In genomic region chr11:61911701-61912529, GRCh38 we compare ENCODE assay signal across 15 cellular contexts. TPM values are rescaled to one million over a fixed set of nuclear protein-coding genes. Genes with fewer than 3 reads are reported as not detected.
A peak's percentile ranks its signal among the peaks of the same experiment; 100 is the strongest.
DNase-seq lines count a peak whose midpoint lies in the region; ATAC-seq and TF ChIP-seq lines count a peak whose summit lies in the region.
"Had no signal": no experiment of that assay in that cellular context is flagged by ENCODE, and none has a peak within 500 bp of the region (broad histone marks: within the 10 kb centered on the region; RNA-seq: fewer than 3 reads in every experiment).

No MANE protein-coding gene starts in this region.

- in situ Hi-C loops in GM13977 (cut with MboI; ENCODE audit: low pct_unique_long_range_greater_than_20kb, low sequenced_read_pairs, unreplicated experiment) (no loop called here), GM13976 (cut with MboI; ENCODE audit: low sequenced_read_pairs, unreplicated experiment) (no loop called here)

- peak overlapping the region in 1 of 2 donors; percentile 31 for H3K27ac ChIP-seq in right atrium auricular region
- peak overlapping the region; percentile 23 to 57 (median 32) for H3K27ac ChIP-seq in esophagus muscularis mucosa (replicated peaks in 1 of 4)
- peak overlapping the region; percentile 66 to 70 for H3K27ac ChIP-seq in uterus
- H3K27ac ChIP-seq: SK-N-MC had no signal

- H3K4me3 ChIP-seq in right atrium auricular region (no peak overlapping the region), esophagus muscularis mucosa (no peak overlapping the region), uterus (no peak overlapping the region)
- H3K4me3 ChIP-seq: ascending aorta, SK-N-MC had no signal

- TF ChIP-seq POLR2A in esophagus muscularis mucosa (IDR thresholded peaks at IDR 0.05; ENCODE audit: low read depth) (no peak), uterus (IDR thresholded peaks at IDR 0.05) (no peak)

- no peaks in the 10 kb centered on the region for H3K27me3 ChIP-seq in right atrium auricular region
- H3K27me3 ChIP-seq in esophagus muscularis mucosa, result no peaks in the 10 kb centered on the region
- no peaks in the 10 kb centered on the region for H3K27me3 ChIP-seq in uterus
- H3K27me3 ChIP-seq: ascending aorta had no signal

- TF ChIP-seq CTCF in right atrium auricular region (IDR thresholded peaks at IDR 0.05) (no peak), esophagus muscularis mucosa (IDR thresholded peaks at IDR 0.05) (no peak), neural crest cell (conservative IDR thresholded peaks at IDR 0.05) (no peak), uterus (IDR thresholded peaks at IDR 0.05) (no peak), GM13977 (IDR thresholded peaks at IDR 0.05; ENCODE audit: extremely low read depth, insufficient read depth, missing control alignments) (no peak), GM13976 (IDR thresholded peaks at IDR 0.05; ENCODE audit: borderline replicate concordance, control extremely low read depth, extremely low read depth, insufficient read depth, missing control alignments) (no peak)

- no peak for ATAC-seq in Right ventricle myocardium superior (ENCODE audit: poor library complexity)

- H3K36me3 Mint-ChIP-seq in neural crest cell (ENCODE audit: low read depth), result no peaks in the 10 kb centered on the region

- H3K4me1 Mint-ChIP-seq in neural crest cell, result no peaks in the 10 kb centered on the region
- H3K4me1 Mint-ChIP-seq: activated CD4-positive, alpha-beta memory T cell treated with anti-CD3 and anti-CD28 coated beads, Interleukin-2, amount 10 ng/mL, durations not matched to agents 7 days and 5 days had no signal

- H3K27me3 Mint-ChIP-seq in neural crest cell (ENCODE audit: low read depth), result peaks cover 32% of the 10 kb centered on the region

- TF ChIP-seq EP300 in esophagus muscularis mucosa (IDR thresholded peaks at IDR 0.05), result no peak

- intact Hi-C loops in Right ventricle myocardium superior (cut with DNase I) (no loop called here), esophagus muscularis mucosa (cut with DNase I) (no loop called here), uterus (cut with DNase I; ENCODE audit: low total_unique reads) (no loop called here)

- H3K4me3 Mint-ChIP-seq in neural crest cell, result no peak overlapping the region
- H3K4me3 Mint-ChIP-seq: activated CD4-positive, alpha-beta memory T cell treated with anti-CD3 and anti-CD28 coated beads, Interleukin-2, amount 10 ng/mL, durations not matched to agents 7 days and 5 days had no signal

- H3K36me3 ChIP-seq in right atrium auricular region, result peaks cover 12% of the 10 kb centered on the region
- peaks cover 3 to 12% (median 9%) of the 10 kb centered on the region in 4 donors for H3K36me3 ChIP-seq in esophagus muscularis mucosa
- no peaks in the 10 kb centered on the region for H3K36me3 ChIP-seq in uterus

- H3K27ac Mint-ChIP-seq in neural crest cell (ENCODE audit: unreplicated experiment), result peak overlapping the region; percentile 73
- H3K27ac Mint-ChIP-seq: activated CD4-positive, alpha-beta memory T cell treated with anti-CD3 and anti-CD28 coated beads, Interleukin-2, amount 10 ng/mL, durations not matched to agents 7 days and 5 days had no signal

- peaks cover 0 to 46% of the 10 kb centered on the region in 2 donors for H3K4me1 ChIP-seq in right atrium auricular region
- H3K4me1 ChIP-seq in esophagus muscularis mucosa, result peaks cover 15 to 88% (median 84%) of the 10 kb centered on the region in 4 donors
- H3K4me1 ChIP-seq in uterus, result peaks cover 0 to 10% of the 10 kb centered on the region in 2 donors

- H3K9me3 Mint-ChIP-seq in neural crest cell, result no peaks in the 10 kb centered on the region
- H3K9me3 Mint-ChIP-seq: activated CD4-positive, alpha-beta memory T cell treated with anti-CD3 and anti-CD28 coated beads, Interleukin-2, amount 10 ng/mL, durations not matched to agents 7 days and 5 days had no signal

- H3K9me3 ChIP-seq in right atrium auricular region (no peaks in the 10 kb centered on the region), esophagus muscularis mucosa (no peaks in the 10 kb centered on the region), uterus (no peaks in the 10 kb centered on the region)
- H3K9me3 ChIP-seq: ascending aorta had no signal

- 65% methylated on average over 8 of the region's 17 CpGs for WGBS in esophagus muscularis mucosa

- DNase-seq in Right ventricle myocardium superior, result peak; percentile 44
- no peak for DNase-seq in right atrium auricular region (ENCODE audit: low spot score)
- no peak for DNase-seq in esophagus muscularis mucosa (ENCODE audit: extremely low spot score)
- DNase-seq in neural crest cell (ENCODE audit: low read depth, low spot score), result no peak
- peak; percentile 17 to 30 for DNase-seq in uterus
- no peak for DNase-seq in GM13977 (ENCODE audit: low spot score)
- DNase-seq in GM13976 (ENCODE audit: low spot score), result no peak
- DNase-seq in amygdala (lab: John Stamatoyannopoulos, UW), result no peak
- DNase-seq: activated CD4-positive, alpha-beta memory T cell treated with anti-CD3 and anti-CD28 coated beads, Interleukin-2, amount 10 ng/mL, durations not matched to agents 7 days and 5 days; NCI-H1417; NCI-H226; small intestine; stimulated activated naive CD4-positive, alpha-beta T cell treated with Interleukin-2 at 50 U/mL for 16 hours had no signal

RNA-seq across cellular contexts. Expression of gene RAB3IL1, which starts 5.5 kb away (rescaled TPM):
- 10.8 TPM for total RNA-seq in Right ventricle myocardium superior
- 10 to 100 TPM in 1 of 2 donors, 1 to 10 TPM in 1; 4.3 to 16.8 TPM for total RNA-seq in right atrium auricular region
- 10 to 100 TPM; 14.0 to 31.5 (median 14.2) TPM for total RNA-seq in esophagus muscularis mucosa
- 1.0 and 3.4 TPM in 2 replicates for total RNA-seq in neural crest cell
- 10 to 100 TPM; 12.6 to 60.3 (median 26.8) TPM for total RNA-seq in uterus
- total RNA-seq: activated CD4-positive, alpha-beta memory T cell treated with anti-CD3 and anti-CD28 coated beads, Interleukin-2, amount 10 ng/mL, durations not matched to agents 7 days and 5 days had no signal

RNA-seq across cellular contexts. Expression of gene FADS3, which starts 20.6 kb away (rescaled TPM):
- 76.0 TPM for total RNA-seq in Right ventricle myocardium superior
- 10 to 100 TPM; 48.7 to 93.0 TPM for total RNA-seq in right atrium auricular region
- 100 to 1,000 TPM in 1 of 4 donors, 10 to 100 TPM in 3; 42.4 to 103 (median 57.8) TPM for total RNA-seq in esophagus muscularis mucosa
- total RNA-seq in neural crest cell, result 13.6 and 17.0 TPM in 2 replicates
- 10 to 100 TPM; 18.2 to 74.6 (median 32.0) TPM for total RNA-seq in uterus

RNA-seq across cellular contexts. Expression of gene BEST1, which starts 38.2 kb away (rescaled TPM):
- 1.3 TPM for total RNA-seq in Right ventricle myocardium superior
- total RNA-seq in right atrium auricular region, result 1 to 10 TPM; 1.3 to 4.7 TPM
- total RNA-seq in esophagus muscularis mucosa, result 1 to 10 TPM; 2.2 to 5.0 (median 4.3) TPM
- total RNA-seq in neural crest cell, result 0.52 and 0.96 TPM in 2 replicates
- total RNA-seq in uterus, result 10 to 100 TPM in 1 of 4 donors, 1 to 10 TPM in 3; 3.3 to 11.1 (median 3.9) TPM

RNA-seq across cellular contexts. Expression of gene FTH1, which starts 55.5 kb away (rescaled TPM):
- total RNA-seq in Right ventricle myocardium superior (2,228 TPM), right atrium auricular region (1,000 to 10,000 TPM; 2,265 to 2,787 TPM), esophagus muscularis mucosa (1,000 to 10,000 TPM; 1,795 to 3,027 (median 2,719) TPM), neural crest cell (1,207 and 1,209 TPM in 2 replicates), uterus (1,000 to 10,000 TPM in 3 of 4 donors, 100 to 1,000 TPM in 1; 402 to 1,927 (median 1,615) TPM)

Comparison
In these comparisons a context has a peak if more than half of its experiments do, and no peak if none do; other contexts are left out.
1. DNase-seq: peak in Right ventricle myocardium superior (single experiment) and uterus (2 of 2); none in right atrium auricular region (single experiment), esophagus muscularis mucosa (single experiment), neural crest cell (single experiment), GM13977 (single experiment), GM13976 (single experiment) and amygdala (0 of 56).